In genomic region chr19:15448778-15449619, GRCh38 we compare ENCODE assay signal across 8 cellular contexts. TPM values are rescaled to one million over a fixed set of nuclear protein-coding genes. Genes with fewer than 3 reads are reported as not detected.
DNase-seq lines count a peak whose midpoint lies in the region; ATAC-seq, FAIRE-seq and TF ChIP-seq lines count a peak whose summit lies in the region.

No MANE protein-coding gene starts in this region.

- H3K4me1 ChIP-seq in CD8-positive, alpha-beta T cell (ENCODE audit: insufficient read depth, low read length): peaks cover 21% of the 10 kb centered on the region
- H3K4me1 ChIP-seq in HCT116 (ENCODE audit: control insufficient read depth in 1 of 2, insufficient read depth in 2 of 2, low read length in 2 of 2): peaks cover 15 to 38% of the 10 kb centered on the region in 2 experiments; a peak in 3 of 4 replicates
- peaks cover 3% of the 10 kb centered on the region for H3K4me1 ChIP-seq in keratinocyte (ENCODE audit: control insufficient read depth, extremely low read depth, insufficient read depth, low read length)
- peaks cover 16 to 22% of the 10 kb centered on the region in 2 donors for H3K4me1 ChIP-seq in thyroid gland

- ATAC-seq in CD8-positive, alpha-beta T cell: no peak
- ATAC-seq in HCT116: no peak
- no peak for ATAC-seq in activated T-cell treated with anti-CD3 and anti-CD28 coated beads, Interleukin-2, amount 50 U/mL, for 72 hours (replicated peaks in 1 of 2)
- ATAC-seq in HG03175 (IDR thresholded peaks at IDR 0.05; ENCODE audit: unreplicated experiment): no peak

- H3K79me2 ChIP-seq in HCT116 (ENCODE audit: insufficient read depth, low read length): no peaks in the 10 kb centered on the region
- no peaks in the 10 kb centered on the region for H3K79me2 ChIP-seq in keratinocyte (ENCODE audit: control insufficient read depth, insufficient read depth, low read length)

- no peak for TF ChIP-seq RAD21 in HCT116 (IDR thresholded peaks at IDR 0.05; ENCODE audit: low read depth)

- H3K9me3 Mint-ChIP-seq in CD8-positive, alpha-beta T cell: no peaks in the 10 kb centered on the region
- H3K9me3 Mint-ChIP-seq in activated T-cell treated with anti-CD3 and anti-CD28 coated beads, Interleukin-2, amount 50 U/mL, for 72 hours: peaks cover 0 to 3% of the 10 kb centered on the region in 2 donors

- no peak for TF ChIP-seq CTCF in CD8-positive, alpha-beta T cell (IDR thresholded peaks at IDR 0.05)
- TF ChIP-seq CTCF in HCT116 (IDR thresholded peaks at IDR 0.05 in 2 of 3, conservative IDR thresholded peaks at IDR 0.05 in 1 of 3; ENCODE audit: borderline replicate concordance in 1 of 3, insufficient read depth in 1 of 3, low read depth in 2 of 3, low read length in 2 of 3): no peak
- TF ChIP-seq CTCF in keratinocyte (optimal IDR thresholded peaks at IDR 0.05 in 1 of 3, IDR thresholded peaks at IDR 0.05 in 1 of 3, conservative IDR thresholded peaks at IDR 0.05 in 1 of 3; ENCODE audit: extremely low read depth in 1 of 3, insufficient read depth in 2 of 3, low read length in 3 of 3): no peak
- TF ChIP-seq CTCF in thyroid gland (IDR thresholded peaks at IDR 0.05): no peak

- H3K36me3 Mint-ChIP-seq in CD8-positive, alpha-beta T cell: peaks cover 36% of the 10 kb centered on the region
- H3K36me3 Mint-ChIP-seq in activated T-cell treated with anti-CD3 and anti-CD28 coated beads, Interleukin-2, amount 50 U/mL, for 72 hours (ENCODE audit: insufficient read depth in 2 of 2): peaks cover 9 to 10% of the 10 kb centered on the region in 2 donors

- peaks cover 29% of the 10 kb centered on the region for H3K4me1 Mint-ChIP-seq in CD8-positive, alpha-beta T cell (ENCODE audit: low read depth)
- peaks cover 14% of the 10 kb centered on the region for H3K4me1 Mint-ChIP-seq in activated T-cell treated with anti-CD3 and anti-CD28 coated beads, Interleukin-2, amount 50 U/mL, for 72 hours (ENCODE audit: low read depth)

- no peak overlapping the region for H3K27ac ChIP-seq in CD8-positive, alpha-beta T cell (ENCODE audit: low read depth, low read length)
- H3K27ac ChIP-seq in HCT116 (ENCODE audit: low read depth, low read length) (peak overlapping the region; percentile 55; the same call in 1 of the 2 replicates), keratinocyte (ENCODE audit: control insufficient read depth, insufficient read depth, low read length) (no peak overlapping the region), thyroid gland (peak overlapping the region; percentile 32 to 74 (median 73))

- H3K27me3 Mint-ChIP-seq in CD8-positive, alpha-beta T cell (ENCODE audit: low read depth): no peaks in the 10 kb centered on the region
- H3K27me3 Mint-ChIP-seq in activated T-cell treated with anti-CD3 and anti-CD28 coated beads, Interleukin-2, amount 50 U/mL, for 72 hours (ENCODE audit: low read depth): no peaks in the 10 kb centered on the region

- no peaks in the 10 kb centered on the region for H3K27me3 ChIP-seq in CD8-positive, alpha-beta T cell (ENCODE audit: insufficient read depth, low read length)
- H3K27me3 ChIP-seq in HCT116 (ENCODE audit: insufficient read depth, low read length): no peaks in the 10 kb centered on the region
- H3K27me3 ChIP-seq in keratinocyte (ENCODE audit: control insufficient read depth, extremely low read depth, insufficient read depth, low read length): peaks cover 16% of the 10 kb centered on the region
- no peaks in the 10 kb centered on the region for H3K27me3 ChIP-seq in thyroid gland

- RAD21 ChIA-PET in HCT116 (lab: Charles Lee; ENCODE audit: low non-redundant PET in 1 of 2, low total read pairs in 2 of 2, uncharacterized antibody in 2 of 2, unreplicated experiment in 2 of 2): no interaction called here

- H3K4me3 Mint-ChIP-seq in CD8-positive, alpha-beta T cell: peak overlapping the region; percentile 76
- peak overlapping the region; percentile 48 to 60 for H3K4me3 Mint-ChIP-seq in activated T-cell treated with anti-CD3 and anti-CD28 coated beads, Interleukin-2, amount 50 U/mL, for 72 hours

- no TSS peak for BruUV-seq in HCT116 (replicated peaks; lab: Mats Ljungman, UMichigan)

- peaks cover 18% of the 10 kb centered on the region for H3K36me3 ChIP-seq in CD8-positive, alpha-beta T cell (ENCODE audit: insufficient read depth, low read length)
- H3K36me3 ChIP-seq in HCT116 (ENCODE audit: control insufficient read depth in 1 of 2, insufficient read depth in 2 of 2, low read length in 2 of 2): no peaks in the 10 kb centered on the region
- H3K36me3 ChIP-seq in keratinocyte (ENCODE audit: control insufficient read depth in 2 of 2, extremely low read depth in 1 of 2, insufficient read depth in 2 of 2, low read length in 2 of 2): no peaks in the 10 kb centered on the region
- no peaks in the 10 kb centered on the region for H3K36me3 ChIP-seq in thyroid gland

- dilution Hi-C loops in keratinocyte (cut with MboI; ENCODE audit: extremely low pct_ligation_motif_present, low sequenced_read_pairs): no loop called here

- POLR2A ChIA-PET in CD8-positive, alpha-beta T cell (lab: Charles Lee): interaction anchor here (1.1 to 4.3 kb wide), 5 partner anchors 12 to 69 kb away, joined by 3 to 24 read pairs (median 3); partner anchors contain the start of genes AKAP8 and AKAP8L
- POLR2A ChIA-PET in HCT116 (lab: Charles Lee): no interaction called here

- H3K9me2 ChIP-seq in HCT116 (ENCODE audit: insufficient read depth): no peaks in the 10 kb centered on the region

- peak overlapping the region; percentile 71 for H3K27ac Mint-ChIP-seq in CD8-positive, alpha-beta T cell
- H3K27ac Mint-ChIP-seq in activated T-cell treated with anti-CD3 and anti-CD28 coated beads, Interleukin-2, amount 50 U/mL, for 72 hours: peak overlapping the region; percentile 25

- no peaks in the 10 kb centered on the region for H3K9me1 ChIP-seq in keratinocyte (ENCODE audit: control insufficient read depth, extremely low read depth, insufficient read depth, low read length)

- TF ChIP-seq POLR2A in HCT116 (IDR thresholded peaks at IDR 0.05; ENCODE audit: borderline replicate concordance, extremely low read depth, insufficient read depth, insufficient read length) (no peak), thyroid gland (IDR thresholded peaks at IDR 0.05) (no peak)

- peak overlapping the region; percentile 65 for H3K4me3 ChIP-seq in CD8-positive, alpha-beta T cell (ENCODE audit: low read depth, low read length)
- H3K4me3 ChIP-seq in HCT116 (replicated peaks in 1 of 2; ENCODE audit: low read depth in 1 of 2, low read length in 2 of 2) (peak overlapping the region; percentile 59 to 62), keratinocyte (ENCODE audit: control insufficient read depth in 2 of 3, extremely low read depth in 1 of 3, insufficient read depth in 2 of 3, low read depth in 1 of 3, low read length in 3 of 3) (peak overlapping the region; percentile 54 to 56 (median 55)), thyroid gland (replicated peaks in 1 of 3) (peak overlapping the region in 2 of 3 donors; percentile 35 to 80)

- H2AFZ ChIP-seq in HCT116 (ENCODE audit: low read depth, low read length, poor library complexity, severe bottlenecking) (no peak overlapping the region), keratinocyte (ENCODE audit: control insufficient read depth, low read length) (peak overlapping the region; percentile 60)

- no peak for DNase-seq in CD8-positive, alpha-beta T cell
- DNase-seq in HCT116 (ENCODE audit: low read depth, low spot score) (no peak), keratinocyte (ENCODE audit: low read depth, low spot score) (no peak), thyroid gland (peak in 1 of 2 donors; percentile 30), NCI-H1694 (lab: John Stamatoyannopoulos, UW) (no peak), head of caudate nucleus (no peak)
- DNase-seq in activated T-cell treated with anti-CD3 and anti-CD28 coated beads, Interleukin-2, amount 50 U/mL, for 72 hours: no peak

- H4K20me1 ChIP-seq in HCT116 (ENCODE audit: insufficient read depth) (no peaks in the 10 kb centered on the region), keratinocyte (ENCODE audit: control insufficient read depth, extremely low read depth, insufficient read depth, low read length) (no peaks in the 10 kb centered on the region)

- H3K9ac ChIP-seq in HCT116 (ENCODE audit: low read length): peak overlapping the region; percentile 35
- H3K9ac ChIP-seq in keratinocyte (ENCODE audit: control insufficient read depth, extremely low read depth, insufficient read depth, low read length): peak overlapping the region; percentile 33

- no peak for FAIRE-seq in keratinocyte (lab: Jason Lieb, UNC)

- CTCF ChIA-PET in CD8-positive, alpha-beta T cell (lab: Charles Lee): interaction anchor here (0.9 to 1.9 kb wide), 3 partner anchors 27 to 30 kb away, joined by 3 to 8 read pairs (median 5); partner anchors contain the start of gene AKAP8L
- CTCF ChIA-PET in HCT116 (lab: Charles Lee): no interaction called here

- WGBS in thyroid gland, 2 donors: 7 to 12% methylated on average over 9 to 18 of the region's 43 CpGs

- H3K9me3 ChIP-seq in CD8-positive, alpha-beta T cell (ENCODE audit: low read length): no peaks in the 10 kb centered on the region
- H3K9me3 ChIP-seq in HCT116 (ENCODE audit: control insufficient read depth in 1 of 2, insufficient read depth in 1 of 2, low read depth in 1 of 2, low read length in 2 of 2) (no peaks in the 10 kb centered on the region), keratinocyte (ENCODE audit: control insufficient read depth, low read depth, low read length) (no peaks in the 10 kb centered on the region), thyroid gland (no peaks in the 10 kb centered on the region)

- intact Hi-C loops in CD8-positive, alpha-beta T cell (cut with DNase I, micrococcal nuclease): loop anchor here in 1 of 2 experiments (1.0 kb wide), 2 partner anchors 17 to 107 kb away; no protein-coding TSS in a partner anchor
- intact Hi-C loops in HCT116 (cut with micrococcal nuclease): loop anchor here (1.0 kb wide), 1 partner anchor 16 kb away; no protein-coding TSS in a partner anchor
- intact Hi-C loops in thyroid gland (cut with DNase I): loop anchor here (2.0 kb wide), 1 partner anchor 16 kb away; no protein-coding TSS in a partner anchor
- intact Hi-C loops in head of caudate nucleus (cut with DNase I): loop anchor here (10.0 kb wide), 1 partner anchor 324 kb away; a partner anchor contains a TSS

- H3K4me2 ChIP-seq in HCT116 (ENCODE audit: low read length) (peak overlapping the region; percentile 95), keratinocyte (ENCODE audit: control insufficient read depth, extremely low read depth, insufficient read depth, low read depth, low read length) (peak overlapping the region; percentile 66)

RNA-seq across cellular contexts. Expression of gene WIZ, which starts 0.8 kb away (rescaled TPM):
- 10 to 100 TPM; 16.4 to 20.1 TPM for total RNA-seq in CD8-positive, alpha-beta T cell
- total RNA-seq in HCT116 (2021; ENCODE audit: unreplicated experiment): 28.4 TPM
- 13.8 and 16.3 TPM in 2 replicates for polyA plus RNA-seq in HCT116 (2012)
- total RNA-seq in activated T-cell treated with anti-CD3 and anti-CD28 coated beads, Interleukin-2, amount 50 U/mL, for 72 hours: 10 to 100 TPM; 13.4 to 14.8 TPM
- polyA plus RNA-seq in keratinocyte: 5.1 to 10.6 TPM (median 7.5 TPM) in 3 replicates
- 3.6 TPM for polyA plus RNA-seq in keratinocyte (2011; ENCODE audit: low read depth)
- 7.4 and 17.0 TPM in 2 replicates for polyA plus RNA-seq in keratinocyte (2011; cell fraction: cytosol; rRNA removed)
- polyA plus RNA-seq in keratinocyte (2011; cell fraction: nucleus; rRNA removed): 16.5 and 25.6 TPM in 2 replicates
- polyA plus RNA-seq in keratinocyte (2012; ENCODE audit: low replicate concordance): 10.4 and 22.6 TPM in 2 replicates
- 3.4 to 12.8 TPM (median 5.0 TPM) in 3 replicates for polyA minus RNA-seq in keratinocyte
- polyA minus RNA-seq in keratinocyte (2011; cell fraction: cytosol; rRNA and poly(A)+ RNA removed): 18.0 TPM
- 12.1 TPM in 2 replicates for polyA minus RNA-seq in keratinocyte (2011; cell fraction: nucleus; rRNA and poly(A)+ RNA removed)
- total RNA-seq in thyroid gland: 10 to 100 TPM; 23.0 to 48.5 (median 29.6) TPM

RNA-seq across cellular contexts. Expression of gene RASAL3, which starts 15.3 kb away (rescaled TPM):
- total RNA-seq in CD8-positive, alpha-beta T cell: 10 to 100 TPM; 80.0 to 83.1 TPM
- 0.57 TPM for total RNA-seq in HCT116 (2021; ENCODE audit: unreplicated experiment)
- not detected in 2 replicates for polyA plus RNA-seq in HCT116 (2012)
- total RNA-seq in activated T-cell treated with anti-CD3 and anti-CD28 coated beads, Interleukin-2, amount 50 U/mL, for 72 hours: 100 to 1,000 TPM; 112 to 128 TPM
- 0.04 TPM in 1 of 3 replicates, not detected in the others for polyA plus RNA-seq in keratinocyte
- not detected for polyA plus RNA-seq in keratinocyte (2011; ENCODE audit: low read depth)
- not detected in 2 replicates for polyA plus RNA-seq in keratinocyte (2011; cell fraction: cytosol; rRNA removed)
- not detected in 2 replicates for polyA plus RNA-seq in keratinocyte (2011; cell fraction: nucleus; rRNA removed)
- not detected in 2 replicates for polyA plus RNA-seq in keratinocyte (2012; ENCODE audit: low replicate concordance)
- polyA minus RNA-seq in keratinocyte: not detected in 3 replicates
- polyA minus RNA-seq in keratinocyte (2011; cell fraction: cytosol; rRNA and poly(A)+ RNA removed): not detected
- polyA minus RNA-seq in keratinocyte (2011; cell fraction: nucleus; rRNA and poly(A)+ RNA removed): not detected in 2 replicates
- total RNA-seq in thyroid gland: 1 to 10 TPM; 2.6 to 4.4 (median 3.7) TPM

RNA-seq across cellular contexts. Expression of gene AKAP8L, which starts 30.2 kb away (rescaled TPM):
- total RNA-seq in CD8-positive, alpha-beta T cell: 100 to 1,000 TPM; 174 to 199 TPM
- total RNA-seq in HCT116 (2021; ENCODE audit: unreplicated experiment): 106 TPM
- polyA plus RNA-seq in HCT116 (2012): 84.8 and 106 TPM in 2 replicates
- total RNA-seq in activated T-cell treated with anti-CD3 and anti-CD28 coated beads, Interleukin-2, amount 50 U/mL, for 72 hours: 100 to 1,000 TPM; 105 to 124 TPM
- polyA plus RNA-seq in keratinocyte: 28.4 to 48.2 TPM (median 44.3 TPM) in 3 replicates
- 159 TPM for polyA plus RNA-seq in keratinocyte (2011; ENCODE audit: low read depth)
- 16.8 and 21.0 TPM in 2 replicates for polyA plus RNA-seq in keratinocyte (2011; cell fraction: cytosol; rRNA removed)
- 120 and 136 TPM in 2 replicates for polyA plus RNA-seq in keratinocyte (2011; cell fraction: nucleus; rRNA removed)
- polyA plus RNA-seq in keratinocyte (2012; ENCODE audit: low replicate concordance): 37.5 and 58.1 TPM in 2 replicates
- polyA minus RNA-seq in keratinocyte: 47.8 to 86.5 TPM (median 56.1 TPM) in 3 replicates
- polyA minus RNA-seq in keratinocyte (2011; cell fraction: cytosol; rRNA and poly(A)+ RNA removed): 29.5 TPM
- polyA minus RNA-seq in keratinocyte (2011; cell fraction: nucleus; rRNA and poly(A)+ RNA removed): 45.8 and 64.1 TPM in 2 replicates
- total RNA-seq in thyroid gland: 100 to 1,000 TPM; 122 to 272 (median 204) TPM

RNA-seq across cellular contexts. Expression of gene PGLYRP2, which starts 30.3 kb away (rescaled TPM):
- not detected for total RNA-seq in CD8-positive, alpha-beta T cell
- total RNA-seq in HCT116 (2021; ENCODE audit: unreplicated experiment) (not detected), thyroid gland (not detected)
- polyA plus RNA-seq in HCT116 (2012): not detected in 2 replicates
- under 1 TPM in 1 of 2 donors, not detected in 1; 0.21 TPM for total RNA-seq in activated T-cell treated with anti-CD3 and anti-CD28 coated beads, Interleukin-2, amount 50 U/mL, for 72 hours
- not detected in 3 replicates for polyA plus RNA-seq in keratinocyte
- polyA plus RNA-seq in keratinocyte (2011; ENCODE audit: low read depth): not detected
- polyA plus RNA-seq in keratinocyte (2011; cell fraction: cytosol; rRNA removed): not detected in 2 replicates
- not detected in 2 replicates for polyA plus RNA-seq in keratinocyte (2011; cell fraction: nucleus; rRNA removed)
- polyA plus RNA-seq in keratinocyte (2012; ENCODE audit: low replicate concordance): 0.07 TPM in 1 of 2 replicates, not detected in the other
- polyA minus RNA-seq in keratinocyte: 0.39 TPM in 1 of 3 replicates, not detected in the others
- not detected for polyA minus RNA-seq in keratinocyte (2011; cell fraction: cytosol; rRNA and poly(A)+ RNA removed)
- not detected in 2 replicates for polyA minus RNA-seq in keratinocyte (2011; cell fraction: nucleus; rRNA and poly(A)+ RNA removed)

RNA-seq across cellular contexts. Expression of gene CYP4F22, which starts 59.3 kb away (rescaled TPM):
- total RNA-seq in CD8-positive, alpha-beta T cell: under 1 TPM; 0.36 to 0.46 TPM
- 4.9 TPM for total RNA-seq in HCT116 (2021; ENCODE audit: unreplicated experiment)
- 2.9 and 4.5 TPM in 2 replicates for polyA plus RNA-seq in HCT116 (2012)
- 1 to 10 TPM in 1 of 2 donors, under 1 TPM in 1; 0.84 to 1.2 TPM for total RNA-seq in activated T-cell treated with anti-CD3 and anti-CD28 coated beads, Interleukin-2, amount 50 U/mL, for 72 hours
- polyA plus RNA-seq in keratinocyte: 0.43 to 0.62 TPM (median 0.59 TPM) in 3 replicates
- 11.5 TPM for polyA plus RNA-seq in keratinocyte (2011; ENCODE audit: low read depth)
- 0.29 and 0.45 TPM in 2 replicates for polyA plus RNA-seq in keratinocyte (2011; cell fraction: cytosol; rRNA removed)
- polyA plus RNA-seq in keratinocyte (2011; cell fraction: nucleus; rRNA removed): 1.7 and 1.8 TPM in 2 replicates
- 0.66 and 31.2 TPM in 2 replicates for polyA plus RNA-seq in keratinocyte (2012; ENCODE audit: low replicate concordance)
- polyA minus RNA-seq in keratinocyte: 0.67 to 1.7 TPM (median 1.1 TPM) in 3 replicates
- 0.96 TPM for polyA minus RNA-seq in keratinocyte (2011; cell fraction: cytosol; rRNA and poly(A)+ RNA removed)
- 2.6 and 3.2 TPM in 2 replicates for polyA minus RNA-seq in keratinocyte (2011; cell fraction: nucleus; rRNA and poly(A)+ RNA removed)
- under 1 TPM in 1 of 4 donors, not detected in 3; 0.11 TPM for total RNA-seq in thyroid gland

Comparison
In these comparisons a context has a peak if more than half of its experiments do, and no peak if none do; other contexts are left out.
1. H3K27ac ChIP-seq: peak in HCT116 (single experiment) and thyroid gland (3 of 3); none in CD8-positive, alpha-beta T cell (single experiment) and keratinocyte (single experiment).
2. RNA of gene RASAL3, which starts 15.3 kb away (total RNA-seq): 112 to 128 TPM in activated T-cell treated with anti-CD3 and anti-CD28 coated beads, Interleukin-2, amount 50 U/mL, for 72 hours and 80.0 to 83.1 TPM in CD8-positive, alpha-beta T cell; 2.6 to 4.4 TPM in thyroid gland and 0.57 TPM in HCT116 (single experiment); every median in the first group is over 10 times any median in the second.
3. Peak in every context shown above with its lines, with median percentiles within 50 percentile points of each other: H3K4me3 ChIP-seq.